Comparison of ENCODE assay signal across 1 cellular context in the genomic region with DNA sequence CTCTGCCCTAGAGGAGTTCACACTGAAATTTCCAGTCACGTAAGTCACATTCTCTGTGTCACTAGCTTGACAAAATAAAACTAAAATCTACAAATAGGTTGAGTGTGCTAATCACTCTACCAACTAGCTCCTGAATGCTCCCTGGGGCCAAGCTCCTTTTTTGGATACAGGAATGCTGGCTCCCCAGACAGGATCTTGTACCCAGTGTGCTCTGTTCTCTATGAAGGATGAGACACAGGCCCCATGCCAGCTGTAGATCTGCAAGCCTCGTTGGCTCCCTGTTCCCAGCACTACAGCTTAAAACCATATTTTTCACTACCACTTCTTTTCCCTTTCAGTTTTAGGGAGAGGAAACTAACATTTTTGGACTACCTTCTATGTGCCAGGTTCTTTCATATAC.
TF ChIP-seq lines count a peak whose summit lies in the region.

No MANE protein-coding gene starts in this region.

TF ChIP-seq in IMR-90, 13 proteins besides CTCF, POLR2A, EP300 and RAD21 (continued from another document):
- TF ChIP-seq, protein P1, sequence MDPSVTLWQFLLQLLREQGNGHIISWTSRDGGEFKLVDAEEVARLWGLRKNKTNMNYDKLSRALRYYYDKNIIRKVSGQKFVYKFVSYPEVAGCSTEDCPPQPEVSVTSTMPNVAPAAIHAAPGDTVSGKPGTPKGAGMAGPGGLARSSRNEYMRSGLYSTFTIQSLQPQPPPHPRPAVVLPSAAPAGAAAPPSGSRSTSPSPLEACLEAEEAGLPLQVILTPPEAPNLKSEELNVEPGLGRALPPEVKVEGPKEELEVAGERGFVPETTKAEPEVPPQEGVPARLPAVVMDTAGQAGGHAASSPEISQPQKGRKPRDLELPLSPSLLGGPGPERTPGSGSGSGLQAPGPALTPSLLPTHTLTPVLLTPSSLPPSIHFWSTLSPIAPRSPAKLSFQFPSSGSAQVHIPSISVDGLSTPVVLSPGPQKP (IDR thresholded peaks at IDR 0.05; ENCODE audit: borderline replicate concordance, low read depth, low read length): no peak
TF ChIP-seq in IMR-90: peak in this region for 0.
